ENCODE assay signal across 18 cellular contexts in genomic region chr11:79786961-79787360, GRCh38.
A peak's percentile ranks its signal among the peaks of the same experiment; 100 is the strongest.
DNase-seq lines count a peak whose midpoint lies in the region; ATAC-seq, FAIRE-seq and TF ChIP-seq lines count a peak whose summit lies in the region.
"Had no signal": no experiment of that assay in that cellular context is flagged by ENCODE, and none has a peak within 500 bp of the region (broad histone marks: within the 10 kb centered on the region; RNA-seq: fewer than 3 reads in every experiment).

No MANE protein-coding gene starts in this region.

- H3K79me2 ChIP-seq in HepG2 (ENCODE audit: insufficient read depth, low read length), result no peaks in the 10 kb centered on the region

- H3K4me3 ChIP-seq in HepG2 (replicated peaks in 1 of 3; ENCODE audit: insufficient read depth in 1 of 3, low read depth in 2 of 3, low read length in 3 of 3) (no peak overlapping the region), right lobe of liver (no peak overlapping the region), epithelial cell of esophagus (ENCODE audit: low read length) (no peak overlapping the region), breast epithelium (no peak overlapping the region)
- H3K4me3 ChIP-seq: BLaER1 treated with 17β-estradiol and CSF1 and Interleukin-3, amounts not matched to agents 10 nM and 100 nM had no signal

- no peaks in the 10 kb centered on the region for H4K20me1 ChIP-seq in HepG2 (ENCODE audit: insufficient read depth, low read length)
- H4K20me1 ChIP-seq: BLaER1 treated with 17β-estradiol and CSF1 and Interleukin-3, amounts not matched to agents 10 nM and 100 nM had no signal

- DNase-seq in HepG2 (ENCODE audit: low spot score) (no peak), right lobe of liver (no peak), epithelial cell of esophagus (ENCODE audit: low read depth) (peak; percentile 13), breast epithelium (ENCODE audit: low spot score in 2 of 2) (no peak)
- DNase-seq: AML-193; Caco-2; Calu3; CD4-positive, alpha-beta T cell; CD8-positive, alpha-beta T cell; DMS79 treated with DMSO at 0.1 percent for 48 hours; GF-D8 had no signal

- no peak for TF ChIP-seq POLR2A in HepG2 (IDR thresholded peaks at IDR 0.05; ENCODE audit: insufficient read depth in 1 of 2, low read depth in 2 of 2, low read length in 2 of 2)
- TF ChIP-seq POLR2A in right lobe of liver (IDR thresholded peaks at IDR 0.05), result no peak
- no peak for TF ChIP-seq POLR2A in breast epithelium (IDR thresholded peaks at IDR 0.05)

- no peak for FAIRE-seq in HepG2 (lab: Jason Lieb, UNC)
- FAIRE-seq: D721Med, G401.6, GM12891 had no signal

- H3K27me3 ChIP-seq in HepG2 (ENCODE audit: control insufficient read depth in 1 of 2, insufficient read depth in 2 of 2, low read length in 2 of 2) (no peaks in the 10 kb centered on the region), right lobe of liver (no peaks in the 10 kb centered on the region), breast epithelium (no peaks in the 10 kb centered on the region)
- H3K27me3 ChIP-seq: BLaER1 treated with 17β-estradiol and CSF1 and Interleukin-3, amounts not matched to agents 10 nM and 100 nM had no signal

- TF ChIP-seq EP300 in HepG2 (IDR thresholded peaks at IDR 0.05; ENCODE audit: low read depth in 2 of 2, low read length in 2 of 2) (no peak), HepG2 (CRISPR knock-in tag; IDR thresholded peaks at IDR 0.05; ENCODE audit: borderline replicate concordance) (no peak)

- H3K36me3 ChIP-seq in HepG2 (replicated peaks in 1 of 2; ENCODE audit: control insufficient read depth in 1 of 2, insufficient read depth in 2 of 2, low read length in 2 of 2), result no peaks in the 10 kb centered on the region
- no peaks in the 10 kb centered on the region for H3K36me3 ChIP-seq in right lobe of liver
- no peaks in the 10 kb centered on the region for H3K36me3 ChIP-seq in breast epithelium
- H3K36me3 ChIP-seq: BLaER1 treated with 17β-estradiol and CSF1 and Interleukin-3, amounts not matched to agents 10 nM and 100 nM had no signal

- 0% methylated on average over 1 of the region's 1 CpG for WGBS in HepG2 (ENCODE audit: low lambda C conversion rate)
- 35% methylated on average over 1 of the region's 1 CpG for WGBS in right lobe of liver (ENCODE audit: insufficient coverage, low coverage, low lambda C conversion rate, missing lambda C conversion rate)

- H3K9me3 ChIP-seq in HepG2 (ENCODE audit: low read length), result no peaks in the 10 kb centered on the region; the same call in 1 of the 2 replicates
- no peaks in the 10 kb centered on the region for H3K9me3 ChIP-seq in right lobe of liver
- H3K9me3 ChIP-seq in breast epithelium, result no peaks in the 10 kb centered on the region
- H3K9me3 ChIP-seq: BLaER1 treated with 17β-estradiol and CSF1 and Interleukin-3, amounts not matched to agents 10 nM and 100 nM had no signal

- H2AFZ ChIP-seq in HepG2 (ENCODE audit: low read length), result no peak overlapping the region

- no peak for TF ChIP-seq RAD21 in HepG2 (CRISPR knock-in tag; IDR thresholded peaks at IDR 0.05)

- H3K4me2 ChIP-seq in HepG2 (ENCODE audit: low read depth, low read length), result no peak overlapping the region
- H3K4me2 ChIP-seq: BLaER1 treated with 17β-estradiol and CSF1 and Interleukin-3, amounts not matched to agents 10 nM and 100 nM had no signal

- H3K27ac ChIP-seq in HepG2 (ENCODE audit: extremely low read length, insufficient read depth, low read length) (no peak overlapping the region), right lobe of liver (no peak overlapping the region), breast epithelium (no peak overlapping the region)
- H3K27ac ChIP-seq: 22Rv1; BLaER1 treated with 17β-estradiol and CSF1 and Interleukin-3, amounts not matched to agents 10 nM and 100 nM; C4-2B had no signal

- no peak overlapping the region for H3K9ac ChIP-seq in HepG2 (ENCODE audit: insufficient read depth, low read depth, low read length)
- H3K9ac ChIP-seq: BLaER1 treated with 17β-estradiol and CSF1 and Interleukin-3, amounts not matched to agents 10 nM and 100 nM had no signal

- CTCF ChIA-PET in HepG2 (lab: Yijun Ruan, JAX; ENCODE audit: low intra/inter-chr PET ratio, low total read pairs), result no interaction called here

- TF ChIP-seq CTCF in HepG2 (CRISPR knock-in tag; IDR thresholded peaks at IDR 0.05) (no peak), right lobe of liver (IDR thresholded peaks at IDR 0.05) (no peak), epithelial cell of esophagus (IDR thresholded peaks at IDR 0.05; ENCODE audit: insufficient read depth, low read depth, low read length, missing control alignments) (no peak), breast epithelium (IDR thresholded peaks at IDR 0.05) (no peak)

- H3K4me1 ChIP-seq in HepG2 (ENCODE audit: insufficient read depth, low read length) (no peaks in the 10 kb centered on the region), right lobe of liver (no peaks in the 10 kb centered on the region), breast epithelium (no peaks in the 10 kb centered on the region)
- H3K4me1 ChIP-seq: BLaER1 treated with 17β-estradiol and CSF1 and Interleukin-3, amounts not matched to agents 10 nM and 100 nM; Caco-2 had no signal

- in situ Hi-C loops in HepG2 (cut with HindIII; ENCODE audit: extremely low pct_ligation_motif_present, low pct_unique_long_range_greater_than_20kb), result no loop called here

- BruUV-seq in HepG2 (replicated peaks; lab: Mats Ljungman, UMichigan), result no TSS peak

- intact Hi-C loops in HepG2 (cut with micrococcal nuclease; ENCODE audit: unreplicated experiment), result no loop called here
- intact Hi-C loops in right lobe of liver (cut with DNase I), result no loop called here
- intact Hi-C loops in breast epithelium (cut with DNase I; ENCODE audit: low total_unique reads), result no loop called here

- POLR2A ChIA-PET in HepG2 (lab: Yijun Ruan, JAX), result no interaction called here

- ATAC-seq in HepG2 (no peak), right lobe of liver (no peak), GM18873 (IDR thresholded peaks at IDR 0.05; ENCODE audit: low FRiP score, unreplicated experiment) (no peak)
- ATAC-seq: CD8-positive, alpha-beta T cell had no signal

TF ChIP-seq in HepG2, 621 proteins besides CTCF, POLR2A, EP300 and RAD21:
- TF ChIP-seq ZNF772 (CRISPR knock-in tag; IDR thresholded peaks at IDR 0.05) (no peak), NFE2L2 (IDR thresholded peaks at IDR 0.05; ENCODE audit: low read length) (peak; percentile 26; the same call in 1 of the 2 replicates)
TF ChIP-seq in HepG2: peak in this region for 1.
